1 cellular context compared by ENCODE assay signal in the genomic region with DNA sequence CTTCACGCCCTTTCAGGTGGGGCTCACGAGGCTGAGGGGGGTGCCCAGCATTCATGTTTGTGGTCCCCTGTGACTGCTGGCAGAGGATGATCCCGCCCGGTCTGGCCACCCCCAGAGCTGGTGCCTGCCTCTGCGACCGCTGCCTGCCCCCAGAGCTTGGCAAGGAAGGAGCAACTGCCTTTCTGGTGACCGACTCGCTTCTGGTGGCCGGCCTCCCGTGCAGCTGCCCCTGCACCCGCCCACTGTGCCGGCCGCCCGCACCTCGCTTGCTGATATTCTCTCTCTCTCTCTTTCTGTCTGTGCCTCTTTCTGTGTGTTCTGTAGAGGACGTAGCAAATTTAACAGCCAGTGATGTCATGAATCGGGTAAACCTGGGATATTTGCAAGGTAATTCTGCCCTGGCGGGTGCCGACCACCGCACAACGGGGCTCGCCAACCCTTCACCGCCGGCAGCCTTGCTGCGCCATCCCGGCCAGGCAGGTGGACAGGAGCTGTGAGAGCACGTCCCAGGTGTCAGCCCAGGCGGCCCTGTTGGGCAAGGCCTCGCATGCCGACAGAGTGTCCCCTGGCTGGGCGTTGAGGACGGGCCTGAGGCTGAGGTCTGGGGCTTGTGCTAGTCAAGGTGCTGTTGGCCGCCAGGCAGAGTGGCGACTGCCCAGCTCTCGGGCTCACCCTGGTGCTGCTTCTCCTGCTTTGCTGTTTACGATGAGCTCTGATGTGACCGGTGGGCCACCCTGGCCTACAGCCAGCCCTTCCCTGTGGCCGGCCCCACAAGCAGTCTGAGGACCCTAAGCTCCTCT.
TF ChIP-seq lines count a peak whose summit lies in the region.

No MANE protein-coding gene starts in this region.

TF ChIP-seq in K562, 482 proteins besides CTCF, POLR2A, EP300 and RAD21:
- TF ChIP-seq CBX3 (IDR thresholded peaks at IDR 0.05; ENCODE audit: borderline replicate concordance in 1 of 2, low read length in 2 of 2) (no peak), RCOR1 (IDR thresholded peaks at IDR 0.05; ENCODE audit: borderline replicate concordance in 1 of 2, low read depth in 2 of 2, low read length in 2 of 2) (no peak), ZNF384 (IDR thresholded peaks at IDR 0.05; ENCODE audit: low read depth, low read length) (no peak), ZFP1 (CRISPR knock-in tag; IDR thresholded peaks at IDR 0.05) (no peak), SMARCB1 (IDR thresholded peaks at IDR 0.05; ENCODE audit: insufficient read length, low read depth) (no peak), ZNF780A (CRISPR knock-in tag; IDR thresholded peaks at IDR 0.05) (no peak)
- TF ChIP-seq, protein P1, sequence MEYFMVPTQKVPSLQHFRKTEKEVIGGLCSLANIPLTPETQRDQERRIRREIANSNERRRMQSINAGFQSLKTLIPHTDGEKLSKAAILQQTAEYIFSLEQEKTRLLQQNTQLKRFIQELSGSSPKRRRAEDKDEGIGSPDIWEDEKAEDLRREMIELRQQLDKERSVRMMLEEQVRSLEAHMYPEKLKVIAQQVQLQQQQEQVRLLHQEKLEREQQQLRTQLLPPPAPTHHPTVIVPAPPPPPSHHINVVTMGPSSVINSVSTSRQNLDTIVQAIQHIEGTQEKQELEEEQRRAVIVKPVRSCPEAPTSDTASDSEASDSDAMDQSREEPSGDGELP (CRISPR knock-in tag; IDR thresholded peaks at IDR 0.05; ENCODE audit: borderline replicate concordance): 0 out of 2 replicates have a peak, but pooled peaks have one; percentile 5
- TF ChIP-seq, protein P2, sequence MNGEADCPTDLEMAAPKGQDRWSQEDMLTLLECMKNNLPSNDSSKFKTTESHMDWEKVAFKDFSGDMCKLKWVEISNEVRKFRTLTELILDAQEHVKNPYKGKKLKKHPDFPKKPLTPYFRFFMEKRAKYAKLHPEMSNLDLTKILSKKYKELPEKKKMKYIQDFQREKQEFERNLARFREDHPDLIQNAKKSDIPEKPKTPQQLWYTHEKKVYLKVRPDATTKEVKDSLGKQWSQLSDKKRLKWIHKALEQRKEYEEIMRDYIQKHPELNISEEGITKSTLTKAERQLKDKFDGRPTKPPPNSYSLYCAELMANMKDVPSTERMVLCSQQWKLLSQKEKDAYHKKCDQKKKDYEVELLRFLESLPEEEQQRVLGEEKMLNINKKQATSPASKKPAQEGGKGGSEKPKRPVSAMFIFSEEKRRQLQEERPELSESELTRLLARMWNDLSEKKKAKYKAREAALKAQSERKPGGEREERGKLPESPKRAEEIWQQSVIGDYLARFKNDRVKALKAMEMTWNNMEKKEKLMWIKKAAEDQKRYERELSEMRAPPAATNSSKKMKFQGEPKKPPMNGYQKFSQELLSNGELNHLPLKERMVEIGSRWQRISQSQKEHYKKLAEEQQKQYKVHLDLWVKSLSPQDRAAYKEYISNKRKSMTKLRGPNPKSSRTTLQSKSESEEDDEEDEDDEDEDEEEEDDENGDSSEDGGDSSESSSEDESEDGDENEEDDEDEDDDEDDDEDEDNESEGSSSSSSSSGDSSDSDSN (IDR thresholded peaks at IDR 0.05; ENCODE audit: borderline replicate concordance in 1 of 2, low read depth in 2 of 2, low read length in 2 of 2): 0 out of 4 replicates have a peak, but pooled peaks of 1 of the 2 experiments have one; percentile 42
- TF ChIP-seq, protein P3, sequence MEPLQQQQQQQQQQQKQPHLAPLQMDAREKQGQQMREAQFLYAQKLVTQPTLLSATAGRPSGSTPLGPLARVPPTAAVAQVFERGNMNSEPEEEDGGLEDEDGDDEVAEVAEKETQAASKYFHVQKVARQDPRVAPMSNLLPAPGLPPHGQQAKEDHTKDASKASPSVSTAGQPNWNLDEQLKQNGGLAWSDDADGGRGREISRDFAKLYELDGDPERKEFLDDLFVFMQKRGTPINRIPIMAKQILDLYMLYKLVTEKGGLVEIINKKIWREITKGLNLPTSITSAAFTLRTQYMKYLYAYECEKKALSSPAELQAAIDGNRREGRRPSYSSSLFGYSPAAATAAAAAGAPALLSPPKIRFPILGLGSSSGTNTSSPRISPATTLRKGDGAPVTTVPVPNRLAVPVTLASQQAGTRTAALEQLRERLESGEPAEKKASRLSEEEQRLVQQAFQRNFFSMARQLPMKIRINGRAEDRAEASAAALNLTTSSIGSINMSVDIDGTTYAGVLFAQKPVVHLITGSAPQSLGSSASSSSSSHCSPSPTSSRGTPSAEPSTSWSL (CRISPR knock-in tag; IDR thresholded peaks at IDR 0.05; ENCODE audit: borderline replicate concordance): no peak
